Comparison of ENCODE assay signal across 1 cellular context in genomic region chr2:189783927-189784867, GRCh38.
TF ChIP-seq lines count a peak whose summit lies in the region.

Gene ORMDL1, minus strand, starts transcription at chr2:189784339. Its CDS starts 1,744 bp downstream, at chr2:189782595.
Gene PMS1, plus strand, starts transcription at chr2:189784450. Its CDS starts 7,360 bp downstream, at chr2:189791810.

TF ChIP-seq in HepG2, 621 proteins besides CTCF, POLR2A, EP300 and RAD21 (continued from another document):
- TF ChIP-seq ZXDC (CRISPR knock-in tag; IDR thresholded peaks at IDR 0.05) (peak; percentile 95), AGO2 (optimal IDR thresholded peaks at IDR 0.05; ENCODE audit: low read depth, low read length) (peak; percentile 96), FOXC1 (CRISPR knock-in tag; IDR thresholded peaks at IDR 0.05; ENCODE audit: borderline replicate concordance) (peak; percentile 94), MATR3 (CRISPR knock-in tag; IDR thresholded peaks at IDR 0.05) (no peak), ASH2L (IDR thresholded peaks at IDR 0.05; ENCODE audit: insufficient read length, low read depth, low read length) (peak; percentile 100), ZNF329 (CRISPR knock-in tag; IDR thresholded peaks at IDR 0.05; ENCODE audit: low read depth) (0 out of 2 replicates have a peak, but pooled peaks have one; percentile 78), PAX8 (CRISPR knock-in tag; IDR thresholded peaks at IDR 0.05; ENCODE audit: borderline replicate concordance) (peak; percentile 78; the same call in 1 of the 2 replicates), ZBTB3 (CRISPR knock-in tag; IDR thresholded peaks at IDR 0.05; ENCODE audit: borderline replicate concordance, low read depth) (peak; percentile 77), FIP1L1 (IDR thresholded peaks at IDR 0.05; ENCODE audit: borderline replicate concordance, insufficient read depth, low read depth, low read length) (no peak; the same call in 1 of the 2 replicates), ZFY (CRISPR knock-in tag; IDR thresholded peaks at IDR 0.05) (peak; percentile 99), ZBTB7B (CRISPR knock-in tag; IDR thresholded peaks at IDR 0.05) (peak; percentile 69; the same call in 1 of the 2 replicates), SMYD3 (CRISPR knock-in tag; IDR thresholded peaks at IDR 0.05) (peak; percentile 97), ZNF326 (CRISPR knock-in tag; IDR thresholded peaks at IDR 0.05; ENCODE audit: borderline replicate concordance) (peak; percentile 10; the same call in 1 of the 2 replicates), RFX1 (IDR thresholded peaks at IDR 0.05) (no peak; the same call in 1 of the 2 replicates), MAF1 (CRISPR knock-in tag; IDR thresholded peaks at IDR 0.05; ENCODE audit: borderline replicate concordance) (peak; percentile 93)
